In genomic region chr14:103529383-103530365, GRCh38 we compare ENCODE assay signal across 8 cellular contexts. TPM values are rescaled to one million over a fixed set of nuclear protein-coding genes. Genes with fewer than 3 reads are reported as not detected.
DNase-seq lines count a peak whose midpoint lies in the region; ATAC-seq, FAIRE-seq and TF ChIP-seq lines count a peak whose summit lies in the region.

No MANE protein-coding gene starts in this region.

- H2AFZ ChIP-seq in astrocyte (ENCODE audit: low read depth, low read length), result peak overlapping the region; percentile 52

- FAIRE-seq in astrocyte (lab: Jason Lieb, UNC), result no peak

- no peak for TF ChIP-seq POLR2A in lower leg skin (IDR thresholded peaks at IDR 0.05)
- TF ChIP-seq POLR2A in upper lobe of left lung (IDR thresholded peaks at IDR 0.05), result no peak

- peaks cover 34% of the 10 kb centered on the region for H4K20me1 ChIP-seq in astrocyte (ENCODE audit: insufficient read depth, low read length)

- H3K27ac Mint-ChIP-seq in activated naive CD4-positive, alpha-beta T cell treated with anti-CD3 and anti-CD28 coated beads for 36 hours, result peak overlapping the region; percentile 87
- H3K27ac Mint-ChIP-seq in astrocyte (ENCODE audit: unreplicated experiment), result peak overlapping the region; percentile 89

- ATAC-seq in upper lobe of left lung (ENCODE audit: low FRiP score in 2 of 2), result no peak

- H3K79me2 ChIP-seq in astrocyte (ENCODE audit: insufficient read depth, low read length), result peaks cover 37% of the 10 kb centered on the region

- H3K9me3 ChIP-seq in astrocyte (ENCODE audit: insufficient read depth, low read depth, low read length) (no peaks in the 10 kb centered on the region), upper lobe of left lung (no peaks in the 10 kb centered on the region)

- intact Hi-C loops in activated naive CD4-positive, alpha-beta T cell treated with anti-CD3 and anti-CD28 coated beads for 36 hours (cut with micrococcal nuclease), result loop anchor here (2.0 kb wide), 1 partner anchor 33 kb away; the partner anchor contains the start of genes BAG5 and COA8
- intact Hi-C loops in lower leg skin (cut with DNase I; ENCODE audit: low total_unique reads), result no loop called here
- intact Hi-C loops in posterior vena cava (cut with DNase I), result loop anchor here in 1 of 2 donors (5.0 kb wide), 1 partner anchor 1787 kb away; no protein-coding TSS in a partner anchor

- H3K4me3 ChIP-seq in astrocyte (ENCODE audit: insufficient read depth, low read depth, low read length) (peak overlapping the region; percentile 82), lower leg skin (ENCODE audit: low read depth, poor library complexity, severe bottlenecking) (peak overlapping the region; percentile 58), upper lobe of left lung (peak overlapping the region; percentile 70 to 99 (median 84))

- DNase-seq in activated naive CD4-positive, alpha-beta T cell treated with anti-CD3 and anti-CD28 coated beads for 36 hours, result no peak
- no peak for DNase-seq in activated naive CD4-positive, alpha-beta T cell (lab: John Stamatoyannopoulos, UW)
- DNase-seq in astrocyte (ENCODE audit: low read depth) (no peak), lower leg skin (ENCODE audit: low spot score in 2 of 2) (no peak), upper lobe of left lung (peak in 1 of 2 donors; percentile 77), NCI-H526 treated with DMSO at 0.1 percent for 48 hours (lab: John Stamatoyannopoulos, UW) (no peak), NCI-H1105 treated with DMSO at 0.1 percent for 48 hours (lab: John Stamatoyannopoulos, UW) (no peak), posterior vena cava (ENCODE audit: low spot score) (no peak)

- TF ChIP-seq EP300 in upper lobe of left lung (IDR thresholded peaks at IDR 0.05), result no peak

- peak overlapping the region; percentile 89 for H3K4me2 ChIP-seq in astrocyte (ENCODE audit: low read length)

- TF ChIP-seq CTCF in astrocyte (IDR thresholded peaks at IDR 0.05; ENCODE audit: insufficient read depth, low read depth, low read length) (no peak), lower leg skin (IDR thresholded peaks at IDR 0.05) (no peak), upper lobe of left lung (IDR thresholded peaks at IDR 0.05) (no peak)

- peak overlapping the region; percentile 97 for H3K4me3 Mint-ChIP-seq in activated naive CD4-positive, alpha-beta T cell treated with anti-CD3 and anti-CD28 coated beads for 36 hours
- H3K4me3 Mint-ChIP-seq in astrocyte (ENCODE audit: unreplicated experiment), result peak overlapping the region; percentile 96

- H3K36me3 Mint-ChIP-seq in activated naive CD4-positive, alpha-beta T cell treated with anti-CD3 and anti-CD28 coated beads for 36 hours (ENCODE audit: low read depth), result peaks cover 6% of the 10 kb centered on the region
- peaks cover 6% of the 10 kb centered on the region for H3K36me3 Mint-ChIP-seq in astrocyte (ENCODE audit: low read depth, unreplicated experiment)

- no peaks in the 10 kb centered on the region for H3K27me3 Mint-ChIP-seq in activated naive CD4-positive, alpha-beta T cell treated with anti-CD3 and anti-CD28 coated beads for 36 hours (ENCODE audit: low read depth)
- H3K27me3 Mint-ChIP-seq in astrocyte (ENCODE audit: low read depth, unreplicated experiment), result no peaks in the 10 kb centered on the region

- H3K27ac ChIP-seq in astrocyte (ENCODE audit: low read depth, low read length), result peak overlapping the region; percentile 65
- H3K27ac ChIP-seq in upper lobe of left lung, result peak overlapping the region; percentile 88 to 93 (median 91)

- 41 to 56% methylated on average over 34 to 36 of the region's 42 CpGs for WGBS in lower leg skin, 2 donors
- 43 to 53% methylated on average over 14 to 41 of the region's 42 CpGs for WGBS in upper lobe of left lung, 2 donors

- no peaks in the 10 kb centered on the region for H3K9me3 Mint-ChIP-seq in activated naive CD4-positive, alpha-beta T cell treated with anti-CD3 and anti-CD28 coated beads for 36 hours
- H3K9me3 Mint-ChIP-seq in astrocyte (ENCODE audit: unreplicated experiment), result no peaks in the 10 kb centered on the region

- peaks cover 34% of the 10 kb centered on the region for H3K4me1 Mint-ChIP-seq in activated naive CD4-positive, alpha-beta T cell treated with anti-CD3 and anti-CD28 coated beads for 36 hours (ENCODE audit: low read depth)
- peaks cover 16% of the 10 kb centered on the region for H3K4me1 Mint-ChIP-seq in astrocyte (ENCODE audit: low read depth, unreplicated experiment)

- CTCF ChIA-PET in activated naive CD4-positive, alpha-beta T cell treated with anti-CD3 and anti-CD28 coated beads for 36 hours (lab: Charles Lee), result interaction anchor here (1.6 to 2.9 kb wide), 3 partner anchors 9 to 13 kb away, joined by 4 to 13 read pairs (median 4); no protein-coding TSS in a partner anchor

- H3K36me3 ChIP-seq in astrocyte (ENCODE audit: insufficient read depth, low read length) (no peaks in the 10 kb centered on the region), upper lobe of left lung (peaks cover 0 to 34% (median 14%) of the 10 kb centered on the region in 4 donors)

- H3K27me3 ChIP-seq in astrocyte (ENCODE audit: insufficient read depth, low read length) (no peaks in the 10 kb centered on the region), upper lobe of left lung (no peaks in the 10 kb centered on the region)

- H3K4me1 ChIP-seq in astrocyte (ENCODE audit: insufficient read depth, low read length) (peaks cover 20% of the 10 kb centered on the region), upper lobe of left lung (peaks cover 26 to 50% (median 34%) of the 10 kb centered on the region in 4 donors)

- H3K9ac ChIP-seq in astrocyte (ENCODE audit: low read length), result peak overlapping the region; percentile 89

RNA-seq across cellular contexts. Expression of gene TRMT61A, which starts 0.7 kb away (rescaled TPM):
- total RNA-seq in activated naive CD4-positive, alpha-beta T cell treated with anti-CD3 and anti-CD28 coated beads for 36 hours, result 1 to 10 TPM; 6.6 to 6.7 TPM
- total RNA-seq in astrocyte, result 11.9 and 12.4 TPM in 2 replicates
- 10 to 100 TPM in 3 of 4 donors, 1 to 10 TPM in 1; 9.2 to 22.5 (median 16.0) TPM for total RNA-seq in lower leg skin
- 10 to 100 TPM in 5 of 6 donors, 1 to 10 TPM in 1; 6.7 to 25.1 (median 15.0) TPM for total RNA-seq in upper lobe of left lung
- 10 to 100 TPM; 16.2 to 18.0 TPM for total RNA-seq in posterior vena cava

RNA-seq across cellular contexts. Expression of gene CKB, which starts 7.0 kb away (rescaled TPM):
- total RNA-seq in activated naive CD4-positive, alpha-beta T cell treated with anti-CD3 and anti-CD28 coated beads for 36 hours, result 1 to 10 TPM; 3.8 to 4.9 TPM
- total RNA-seq in astrocyte (174 and 178 TPM in 2 replicates), lower leg skin (100 to 1,000 TPM; 168 to 236 (median 214) TPM), upper lobe of left lung (100 to 1,000 TPM; 168 to 303 (median 231) TPM), posterior vena cava (100 to 1,000 TPM; 354 to 709 TPM)

RNA-seq across cellular contexts. Expression of gene BAG5, which starts 32.8 kb away (rescaled TPM):
- total RNA-seq in activated naive CD4-positive, alpha-beta T cell treated with anti-CD3 and anti-CD28 coated beads for 36 hours, result 10 to 100 TPM; 15.5 to 16.6 TPM
- 32.3 and 35.2 TPM in 2 replicates for total RNA-seq in astrocyte
- 10 to 100 TPM; 40.3 to 44.3 (median 43.1) TPM for total RNA-seq in lower leg skin
- total RNA-seq in upper lobe of left lung, result 10 to 100 TPM; 12.6 to 36.9 (median 27.1) TPM
- total RNA-seq in posterior vena cava, result 10 to 100 TPM; 29.0 to 30.4 TPM

RNA-seq across cellular contexts. Expression of gene COA8, which starts 33.1 kb away (rescaled TPM):
- 10 to 100 TPM; 36.8 to 48.4 TPM for total RNA-seq in activated naive CD4-positive, alpha-beta T cell treated with anti-CD3 and anti-CD28 coated beads for 36 hours
- total RNA-seq in astrocyte, result 56.2 TPM in 2 replicates
- 10 to 100 TPM; 21.0 to 32.9 (median 30.0) TPM for total RNA-seq in lower leg skin
- 10 to 100 TPM; 12.6 to 38.3 (median 28.6) TPM for total RNA-seq in upper lobe of left lung
- 10 to 100 TPM; 33.9 to 40.3 TPM for total RNA-seq in posterior vena cava

Comparison
In these comparisons a context has a peak if more than half of its experiments do, and no peak if none do; other contexts are left out.
1. RNA of gene CKB, which starts 7.0 kb away (total RNA-seq): 354 to 709 TPM in posterior vena cava, 168 to 303 TPM in upper lobe of left lung, 168 to 236 TPM in lower leg skin and 174 to 178 TPM in astrocyte; 3.8 to 4.9 TPM in activated naive CD4-positive, alpha-beta T cell treated with anti-CD3 and anti-CD28 coated beads for 36 hours; every median in the first group is over 10 times any median in the second.
2. Peak in every context shown above with its lines, with median percentiles within 50 percentile points of each other: H3K4me3 ChIP-seq.